9 cellular contexts compared by ENCODE assay signal in the genomic region with DNA sequence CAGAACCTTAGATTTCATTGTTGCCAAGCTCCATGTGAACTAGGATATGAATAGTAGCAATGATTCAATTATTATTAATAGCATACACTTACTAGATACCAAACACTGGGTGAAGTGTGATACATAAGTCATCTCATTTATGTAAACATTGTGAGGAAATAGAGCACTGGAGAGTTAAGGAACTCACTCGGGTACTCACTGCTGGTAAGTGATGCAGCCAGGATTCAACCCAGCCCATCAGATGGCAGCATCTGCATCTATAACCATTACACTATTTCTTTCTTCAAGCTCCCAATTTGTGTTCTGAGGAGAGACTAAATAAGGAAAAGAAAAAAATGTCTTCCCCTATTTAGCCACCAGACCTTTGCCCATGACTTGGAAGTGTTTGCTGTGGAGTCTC. TPM values are rescaled to one million over a fixed set of nuclear protein-coding genes. Genes with fewer than 3 reads are reported as not detected.
DNase-seq lines count a peak whose midpoint lies in the region; ATAC-seq, FAIRE-seq and TF ChIP-seq lines count a peak whose summit lies in the region.
"Had no signal": no experiment of that assay in that cellular context is flagged by ENCODE, and none has a peak within 500 bp of the region (broad histone marks: within the 10 kb centered on the region; RNA-seq: fewer than 3 reads in every experiment).

No MANE protein-coding gene starts in this region.

- H4K8ac ChIP-seq in mesendoderm (ENCODE audit: low read depth, low read length), result no peak overlapping the region

- TF ChIP-seq CTCF in AG09319 (IDR thresholded peaks at IDR 0.05; ENCODE audit: low read depth, low read length), result peak; percentile 60
- peak; percentile 35 for TF ChIP-seq CTCF in bronchial epithelial cell (IDR thresholded peaks at IDR 0.05; ENCODE audit: insufficient read depth, low read length, severe bottlenecking)
- peak; percentile 39 for TF ChIP-seq CTCF in liver (IDR thresholded peaks at IDR 0.05; ENCODE audit: low read depth, low read length, missing input control)

- DNase-seq in AG09319 (ENCODE audit: extremely low read depth, low read depth) (peak; percentile 57), Kasumi-1 (lab: John Stamatoyannopoulos, UW) (peak; percentile 32 to 38), bronchial epithelial cell (ENCODE audit: low read depth) (peak; percentile 94), mesendoderm (no peak), NK-92 (lab: John Stamatoyannopoulos, UW; ENCODE audit: unreplicated experiment) (no peak), NCI-H2196 treated with DMSO at 0.1 percent for 48 hours (lab: John Stamatoyannopoulos, UW; ENCODE audit: unreplicated experiment) (no peak)
- DNase-seq: stimulated activated naive CD8-positive, alpha-beta T cell treated with anti-CD3 and anti-CD28 coated beads, Interleukin-15, Interleukin-2, amounts not matched to agents 100 U/mL and 50 U/mL, for 24 hours had no signal

- no peak for ATAC-seq in GM21529 (IDR thresholded peaks at IDR 0.05; ENCODE audit: unreplicated experiment)
- ATAC-seq: stimulated activated naive CD8-positive, alpha-beta T cell treated with anti-CD3 and anti-CD28 coated beads, Interleukin-15, Interleukin-2, amounts not matched to agents 100 U/mL and 50 U/mL, for 24 hours had no signal

- H3K4me1 ChIP-seq in liver (ENCODE audit: control insufficient read depth in 4 of 4, insufficient read depth in 4 of 4, low read length in 3 of 4) (peaks cover 4 to 24% (median 15%) of the 10 kb centered on the region in 4 donors), mesendoderm (ENCODE audit: control insufficient read depth, low read depth, low read length) (no peaks in the 10 kb centered on the region)

- H3K4me2 ChIP-seq in mesendoderm (ENCODE audit: low read length), result no peak overlapping the region

- no peak overlapping the region for H2BK120ac ChIP-seq in mesendoderm (ENCODE audit: low read depth, low read length)

- no peak overlapping the region for H3K56ac ChIP-seq in mesendoderm (ENCODE audit: low read length)

- 33% methylated on average over 1 of the region's 1 CpG for WGBS in liver
- WGBS in mesendoderm (ENCODE audit: extremely low coverage, insufficient coverage, low lambda C conversion rate), result no CpG with 5 or more reads among the region's 1 CpG

- no peaks in the 10 kb centered on the region for H3K27me3 ChIP-seq in bronchial epithelial cell (ENCODE audit: control insufficient read depth, insufficient read depth, low read length)
- H3K27me3 ChIP-seq in liver (ENCODE audit: control insufficient read depth in 4 of 4, insufficient read depth in 4 of 4, low read length in 3 of 4), result no peaks in the 10 kb centered on the region
- no peaks in the 10 kb centered on the region for H3K27me3 ChIP-seq in mesendoderm (ENCODE audit: insufficient read depth, low read length, poor library complexity)

- no peak overlapping the region for H4K5ac ChIP-seq in mesendoderm (ENCODE audit: low read length)

- no peak overlapping the region for H2BK15ac ChIP-seq in mesendoderm (replicated peaks; ENCODE audit: low read depth)

- no peak overlapping the region for H3K4ac ChIP-seq in mesendoderm (ENCODE audit: low read depth, low read length)

- no peaks in the 10 kb centered on the region for H3K79me2 ChIP-seq in mesendoderm (ENCODE audit: control insufficient read depth, insufficient read depth, low read length)

- H3K4me3 ChIP-seq in bronchial epithelial cell (ENCODE audit: low read depth, low read length), result no peak overlapping the region
- H3K4me3 ChIP-seq in liver (ENCODE audit: low read depth in 1 of 3, low read length in 3 of 3), result no peak overlapping the region
- no peak overlapping the region for H3K4me3 ChIP-seq in mesendoderm (ENCODE audit: low read length)

- TF ChIP-seq RAD21 in liver (IDR thresholded peaks at IDR 0.05), result peak; percentile 72 to 75

- no peak overlapping the region for H3K23ac ChIP-seq in mesendoderm (ENCODE audit: low read length)

- no peaks in the 10 kb centered on the region for H3K9me3 ChIP-seq in liver (ENCODE audit: control insufficient read depth in 4 of 4, low read length in 3 of 4)

- H3K79me1 ChIP-seq in mesendoderm (ENCODE audit: low read length), result no peaks in the 10 kb centered on the region

- no peaks in the 10 kb centered on the region for H3K36me3 ChIP-seq in bronchial epithelial cell (ENCODE audit: control insufficient read depth, insufficient read depth, low read length)
- H3K36me3 ChIP-seq in liver (ENCODE audit: control insufficient read depth in 4 of 4, insufficient read depth in 3 of 4, low read depth in 1 of 4, low read length in 3 of 4), result peaks cover 0 to 10% (median 2%) of the 10 kb centered on the region in 4 donors
- H3K36me3 ChIP-seq in mesendoderm (ENCODE audit: control insufficient read depth, insufficient read depth, low read length), result no peaks in the 10 kb centered on the region

- FAIRE-seq in bronchial epithelial cell (lab: Jason Lieb, UNC), result no peak

- H3K18ac ChIP-seq in mesendoderm (ENCODE audit: low read length), result no peak overlapping the region

- no peak overlapping the region for H2AK5ac ChIP-seq in mesendoderm (ENCODE audit: low read length)

- peak overlapping the region in 1 of 2 donors; percentile 7 for H3K9ac ChIP-seq in liver (ENCODE audit: low read depth in 1 of 2, low read length in 2 of 2)
- no peak overlapping the region for H3K9ac ChIP-seq in mesendoderm (ENCODE audit: low read length)

- no peak overlapping the region for H2BK5ac ChIP-seq in mesendoderm (ENCODE audit: low read length)

- no peak overlapping the region for H3K27ac ChIP-seq in liver (ENCODE audit: low read depth in 1 of 2, low read length in 2 of 2)
- H3K27ac ChIP-seq in mesendoderm (ENCODE audit: low read depth, low read length), result no peak overlapping the region

TF ChIP-seq in liver, 16 proteins besides CTCF, POLR2A, EP300 and RAD21 (continues in another document):
- TF ChIP-seq, protein P1, sequence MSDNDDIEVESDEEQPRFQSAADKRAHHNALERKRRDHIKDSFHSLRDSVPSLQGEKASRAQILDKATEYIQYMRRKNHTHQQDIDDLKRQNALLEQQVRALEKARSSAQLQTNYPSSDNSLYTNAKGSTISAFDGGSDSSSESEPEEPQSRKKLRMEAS (IDR thresholded peaks at IDR 0.05), result no peak
- TF ChIP-seq NR2F2 (IDR thresholded peaks at IDR 0.05) (no peak), GABPA (IDR thresholded peaks at IDR 0.05 in 1 of 2, conservative IDR thresholded peaks at IDR 0.05 in 1 of 2) (no peak), SP1 (IDR thresholded peaks at IDR 0.05) (no peak), YY1 (IDR thresholded peaks at IDR 0.05) (no peak), JUND (IDR thresholded peaks at IDR 0.05) (no peak), HNF4A (conservative IDR thresholded peaks at IDR 0.05) (no peak), EGR1 (IDR thresholded peaks at IDR 0.05; ENCODE audit: low read depth in 2 of 2) (no peak), TAF1 (conservative IDR thresholded peaks at IDR 0.05) (no peak), HNF4G (IDR thresholded peaks at IDR 0.05) (no peak)
- TF ChIP-seq, protein P2, sequence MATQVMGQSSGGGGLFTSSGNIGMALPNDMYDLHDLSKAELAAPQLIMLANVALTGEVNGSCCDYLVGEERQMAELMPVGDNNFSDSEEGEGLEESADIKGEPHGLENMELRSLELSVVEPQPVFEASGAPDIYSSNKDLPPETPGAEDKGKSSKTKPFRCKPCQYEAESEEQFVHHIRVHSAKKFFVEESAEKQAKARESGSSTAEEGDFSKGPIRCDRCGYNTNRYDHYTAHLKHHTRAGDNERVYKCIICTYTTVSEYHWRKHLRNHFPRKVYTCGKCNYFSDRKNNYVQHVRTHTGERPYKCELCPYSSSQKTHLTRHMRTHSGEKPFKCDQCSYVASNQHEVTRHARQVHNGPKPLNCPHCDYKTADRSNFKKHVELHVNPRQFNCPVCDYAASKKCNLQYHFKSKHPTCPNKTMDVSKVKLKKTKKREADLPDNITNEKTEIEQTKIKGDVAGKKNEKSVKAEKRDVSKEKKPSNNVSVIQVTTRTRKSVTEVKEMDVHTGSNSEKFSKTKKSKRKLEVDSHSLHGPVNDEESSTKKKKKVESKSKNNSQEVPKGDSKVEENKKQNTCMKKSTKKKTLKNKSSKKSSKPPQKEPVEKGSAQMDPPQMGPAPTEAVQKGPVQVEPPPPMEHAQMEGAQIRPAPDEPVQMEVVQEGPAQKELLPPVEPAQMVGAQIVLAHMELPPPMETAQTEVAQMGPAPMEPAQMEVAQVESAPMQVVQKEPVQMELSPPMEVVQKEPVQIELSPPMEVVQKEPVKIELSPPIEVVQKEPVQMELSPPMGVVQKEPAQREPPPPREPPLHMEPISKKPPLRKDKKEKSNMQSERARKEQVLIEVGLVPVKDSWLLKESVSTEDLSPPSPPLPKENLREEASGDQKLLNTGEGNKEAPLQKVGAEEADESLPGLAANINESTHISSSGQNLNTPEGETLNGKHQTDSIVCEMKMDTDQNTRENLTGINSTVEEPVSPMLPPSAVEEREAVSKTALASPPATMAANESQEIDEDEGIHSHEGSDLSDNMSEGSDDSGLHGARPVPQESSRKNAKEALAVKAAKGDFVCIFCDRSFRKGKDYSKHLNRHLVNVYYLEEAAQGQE (IDR thresholded peaks at IDR 0.05), result no peak
- TF ChIP-seq, protein P3, sequence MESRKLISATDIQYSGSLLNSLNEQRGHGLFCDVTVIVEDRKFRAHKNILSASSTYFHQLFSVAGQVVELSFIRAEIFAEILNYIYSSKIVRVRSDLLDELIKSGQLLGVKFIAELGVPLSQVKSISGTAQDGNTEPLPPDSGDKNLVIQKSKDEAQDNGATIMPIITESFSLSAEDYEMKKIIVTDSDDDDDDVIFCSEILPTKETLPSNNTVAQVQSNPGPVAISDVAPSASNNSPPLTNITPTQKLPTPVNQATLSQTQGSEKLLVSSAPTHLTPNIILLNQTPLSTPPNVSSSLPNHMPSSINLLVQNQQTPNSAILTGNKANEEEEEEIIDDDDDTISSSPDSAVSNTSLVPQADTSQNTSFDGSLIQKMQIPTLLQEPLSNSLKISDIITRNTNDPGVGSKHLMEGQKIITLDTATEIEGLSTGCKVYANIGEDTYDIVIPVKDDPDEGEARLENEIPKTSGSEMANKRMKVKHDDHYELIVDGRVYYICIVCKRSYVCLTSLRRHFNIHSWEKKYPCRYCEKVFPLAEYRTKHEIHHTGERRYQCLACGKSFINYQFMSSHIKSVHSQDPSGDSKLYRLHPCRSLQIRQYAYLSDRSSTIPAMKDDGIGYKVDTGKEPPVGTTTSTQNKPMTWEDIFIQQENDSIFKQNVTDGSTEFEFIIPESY (IDR thresholded peaks at IDR 0.05), result no peak

RNA-seq across cellular contexts. Expression of a gene that starts 10.2 kb away (rescaled TPM):
- 18.4 and 20.1 TPM in 2 replicates for total RNA-seq in bronchial epithelial cell
- total RNA-seq in liver, result 10 to 100 TPM; 36.8 to 39.2 TPM
- polyA plus RNA-seq in liver, result 10 to 100 TPM; 29.4 to 46.0 TPM
- 90.9 TPM for polyA plus RNA-seq in mesendoderm (2013, experiment 1 of 2)
- 84.1 TPM for polyA plus RNA-seq in mesendoderm (2013, experiment 2 of 2)

RNA-seq across cellular contexts. Expression of a gene that starts 38.8 kb away (rescaled TPM):
- total RNA-seq in bronchial epithelial cell, result 3.7 and 5.6 TPM in 2 replicates
- total RNA-seq in liver, result 10 to 100 TPM in 1 of 2 donors, 1 to 10 TPM in 1; 5.8 to 12.0 TPM
- 10 to 100 TPM in 1 of 2 donors, 1 to 10 TPM in 1; 6.3 to 12.6 TPM for polyA plus RNA-seq in liver
- polyA plus RNA-seq in mesendoderm (2013, experiment 1 of 2), result 0.97 TPM
- 1.0 TPM for polyA plus RNA-seq in mesendoderm (2013, experiment 2 of 2)

RNA-seq across cellular contexts. Expression of a gene that starts 39.1 kb away (rescaled TPM):
- total RNA-seq in bronchial epithelial cell (3.7 and 5.1 TPM in 2 replicates), liver (10 to 100 TPM in 1 of 2 donors, 1 to 10 TPM in 1; 2.3 to 11.0 TPM)
- polyA plus RNA-seq in liver, result 1 to 10 TPM; 2.6 to 7.0 TPM
- 1.7 TPM for polyA plus RNA-seq in mesendoderm (2013, experiment 1 of 2)
- 1.6 TPM for polyA plus RNA-seq in mesendoderm (2013, experiment 2 of 2)

Comparison
In these comparisons a context has a peak if more than half of its experiments do, and no peak if none do; other contexts are left out.
1. DNase-seq: peak in AG09319 (single experiment), Kasumi-1 (2 of 2) and bronchial epithelial cell (single experiment); none in mesendoderm (single experiment), NK-92 (single experiment) and NCI-H2196 treated with DMSO at 0.1 percent for 48 hours (single experiment).
2. Peak in every context shown above with its lines, with median percentiles within 50 percentile points of each other: CTCF ChIP-seq.